Comparison of ENCODE assay signal across 21 cellular contexts in genomic region chr1:212242985-212243308, GRCh38. TPM values are rescaled to one million over a fixed set of nuclear protein-coding genes. Genes with fewer than 3 reads are reported as not detected.
DNase-seq lines count a peak whose midpoint lies in the region; ATAC-seq, FAIRE-seq and TF ChIP-seq lines count a peak whose summit lies in the region.
"Had no signal": no experiment of that assay in that cellular context is flagged by ENCODE, and none has a peak within 500 bp of the region (broad histone marks: within the 10 kb centered on the region; RNA-seq: fewer than 3 reads in every experiment).

No MANE protein-coding gene starts in this region.

- 60% methylated on average over 1 of the region's 1 CpG for WGBS in right lobe of liver (ENCODE audit: insufficient coverage, low coverage, low lambda C conversion rate, missing lambda C conversion rate)

- peak overlapping the region; percentile 87 to 97 (median 96) for H3K27ac ChIP-seq in right lobe of liver
- H3K27ac ChIP-seq: brain microvascular endothelial cell, SJCRH30 had no signal

- H3K4me3 Mint-ChIP-seq in activated T-helper 17 cell treated with anti-CD3 and anti-CD28 coated beads, Interleukin-2, amount 50 U/mL, for 72 hours: peak overlapping the region; percentile 59
- H3K4me3 Mint-ChIP-seq in stimulated activated effector memory CD8-positive, alpha-beta T cell treated with anti-CD3 and anti-CD28 coated beads, Interleukin-12 subunit alpha, Interleukin-12 subunit beta, amount 100 ng/mL, for 72 hours: no peak overlapping the region
- H3K4me3 Mint-ChIP-seq: activated naive CD8-positive, alpha-beta T cell treated with anti-CD3 and anti-CD28 coated beads, Interleukin-2, amount 50 U/mL, for 24 hours; CD4-positive, alpha-beta T cell had no signal

- no peak for TF ChIP-seq CTCF in right lobe of liver (IDR thresholded peaks at IDR 0.05)

- no peak overlapping the region for H3K4me3 ChIP-seq in right lobe of liver
- H3K4me3 ChIP-seq: SJCRH30 had no signal

- FAIRE-seq in GM19239 (lab: Jason Lieb, UNC): peak; percentile 58
- FAIRE-seq: H1 had no signal

- no peaks in the 10 kb centered on the region for H3K4me1 Mint-ChIP-seq in activated T-helper 17 cell treated with anti-CD3 and anti-CD28 coated beads, Interleukin-2, amount 50 U/mL, for 72 hours
- peaks cover 31% of the 10 kb centered on the region for H3K4me1 Mint-ChIP-seq in stimulated activated effector memory CD8-positive, alpha-beta T cell treated with anti-CD3 and anti-CD28 coated beads, Interleukin-12 subunit alpha, Interleukin-12 subunit beta, amount 100 ng/mL, for 72 hours

- H3K9me3 ChIP-seq in right lobe of liver: no peaks in the 10 kb centered on the region
- H3K9me3 ChIP-seq: SJCRH30 had no signal

- peak overlapping the region; percentile 39 for H3K27ac Mint-ChIP-seq in activated T-helper 17 cell treated with anti-CD3 and anti-CD28 coated beads, Interleukin-2, amount 50 U/mL, for 72 hours
- peak overlapping the region; percentile 86 for H3K27ac Mint-ChIP-seq in stimulated activated effector memory CD8-positive, alpha-beta T cell treated with anti-CD3 and anti-CD28 coated beads, Interleukin-12 subunit alpha, Interleukin-12 subunit beta, amount 100 ng/mL, for 72 hours
- H3K27ac Mint-ChIP-seq: CD4-positive, alpha-beta T cell had no signal

- no peaks in the 10 kb centered on the region for H3K36me3 ChIP-seq in right lobe of liver
- H3K36me3 ChIP-seq: brain microvascular endothelial cell, SJCRH30 had no signal

- no peaks in the 10 kb centered on the region for H3K27me3 Mint-ChIP-seq in activated T-helper 17 cell treated with anti-CD3 and anti-CD28 coated beads, Interleukin-2, amount 50 U/mL, for 72 hours

- DNase-seq in GM19239 (ENCODE audit: insufficient read length, low spot score) (no peak), right lobe of liver (peak in 1 of 3 donors; percentile 37), amygdala (lab: John Stamatoyannopoulos, UW) (no peak), ecto neural progenitor cell (ENCODE audit: low spot score) (no peak), NCI-H1417 treated with DMSO at 0.1 percent for 48 hours (lab: John Stamatoyannopoulos, UW) (no peak)
- no peak for DNase-seq in stimulated activated effector memory CD8-positive, alpha-beta T cell treated with anti-CD3 and anti-CD28 coated beads, Interleukin-12 subunit alpha, Interleukin-12 subunit beta, amount 100 ng/mL, for 72 hours (ENCODE audit: low spot score in 2 of 2)
- DNase-seq: activated CD4-positive, alpha-beta T cell treated with anti-CD3 and anti-CD28 coated beads, Interleukin-2, amount 50 U/mL, for 4 hours; activated gamma-delta T cell; activated naive CD8-positive, alpha-beta T cell treated with anti-CD3 and anti-CD28 coated beads, Interleukin-2, amount 50 U/mL, for 24 hours; brain microvascular endothelial cell; CD4-positive, alpha-beta T cell; cortex of kidney; DMS 273 treated with DMSO at 0.1 percent for 48 hours; NCI-H1092; NK-92 treated with Interleukin-12 subunit alpha and Interleukin-12 subunit beta, amount 100 ng/mL, for 24 hours; retina; SJCRH30; T-helper 1 cell had no signal

- H3K4me1 ChIP-seq in right lobe of liver: peaks cover 0 to 61% (median 17%) of the 10 kb centered on the region in 4 donors

- intact Hi-C loops in right lobe of liver (cut with DNase I): no loop called here

- no peaks in the 10 kb centered on the region for H3K27me3 ChIP-seq in right lobe of liver
- H3K27me3 ChIP-seq: brain microvascular endothelial cell, SJCRH30 had no signal

- no peaks in the 10 kb centered on the region for H3K9me3 Mint-ChIP-seq in activated T-helper 17 cell treated with anti-CD3 and anti-CD28 coated beads, Interleukin-2, amount 50 U/mL, for 72 hours
- H3K9me3 Mint-ChIP-seq in stimulated activated effector memory CD8-positive, alpha-beta T cell treated with anti-CD3 and anti-CD28 coated beads, Interleukin-12 subunit alpha, Interleukin-12 subunit beta, amount 100 ng/mL, for 72 hours: no peaks in the 10 kb centered on the region
- H3K9me3 Mint-ChIP-seq: activated naive CD8-positive, alpha-beta T cell treated with anti-CD3 and anti-CD28 coated beads, Interleukin-2, amount 50 U/mL, for 24 hours; CD4-positive, alpha-beta T cell had no signal

- TF ChIP-seq POLR2A in right lobe of liver (IDR thresholded peaks at IDR 0.05): no peak

- ATAC-seq in activated T-helper 17 cell treated with anti-CD3 and anti-CD28 coated beads, Interleukin-2, amount 50 U/mL, for 72 hours (replicated peaks): no peak
- ATAC-seq in right lobe of liver: no peak
- no peak for ATAC-seq in stimulated activated effector memory CD8-positive, alpha-beta T cell treated with anti-CD3 and anti-CD28 coated beads, Interleukin-12 subunit alpha, Interleukin-12 subunit beta, amount 100 ng/mL, for 72 hours
- no peak for ATAC-seq in HG03097 (IDR thresholded peaks at IDR 0.05; ENCODE audit: low FRiP score, unreplicated experiment)
- ATAC-seq: activated naive CD8-positive, alpha-beta T cell treated with anti-CD3 and anti-CD28 coated beads, Interleukin-2, amount 50 U/mL, for 24 hours had no signal

- H3K36me3 Mint-ChIP-seq in activated T-helper 17 cell treated with anti-CD3 and anti-CD28 coated beads, Interleukin-2, amount 50 U/mL, for 72 hours (ENCODE audit: low read depth): no peaks in the 10 kb centered on the region
- H3K36me3 Mint-ChIP-seq in stimulated activated effector memory CD8-positive, alpha-beta T cell treated with anti-CD3 and anti-CD28 coated beads, Interleukin-12 subunit alpha, Interleukin-12 subunit beta, amount 100 ng/mL, for 72 hours: no peaks in the 10 kb centered on the region

RNA-seq across cellular contexts. Expression of gene PPP2R5A, which starts 42.3 kb away (rescaled TPM):
- 10 to 100 TPM; 33.6 to 34.9 TPM for total RNA-seq in activated T-helper 17 cell treated with anti-CD3 and anti-CD28 coated beads, Interleukin-2, amount 50 U/mL, for 72 hours
- total RNA-seq in right lobe of liver: 10 to 100 TPM; 28.5 to 57.2 (median 33.3) TPM
